19 cellular contexts compared by ENCODE assay signal in the genomic region with DNA sequence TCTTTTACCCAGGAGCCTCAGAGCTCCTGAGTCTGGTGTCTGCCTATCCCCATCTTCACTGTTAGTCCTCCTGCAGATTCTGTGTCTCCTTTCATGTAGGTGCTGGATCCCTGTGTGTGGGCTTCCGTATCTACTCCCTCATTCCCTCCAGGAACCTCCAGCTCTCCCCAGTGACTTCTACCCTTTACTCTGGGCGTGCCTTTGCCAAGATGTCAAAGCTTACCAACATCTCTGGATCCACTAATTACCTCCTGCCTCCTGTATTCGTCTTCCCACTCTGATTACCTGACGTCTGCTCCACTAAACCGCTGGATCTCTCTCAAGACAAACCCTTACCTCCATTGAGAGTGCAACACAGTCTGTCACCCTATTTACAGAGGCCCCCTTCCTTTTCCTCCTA. TPM values are rescaled to one million over a fixed set of nuclear protein-coding genes. Genes with fewer than 3 reads are reported as not detected.
A peak's percentile ranks its signal among the peaks of the same experiment; 100 is the strongest.
DNase-seq lines count a peak whose midpoint lies in the region; ATAC-seq and TF ChIP-seq lines count a peak whose summit lies in the region.
"Had no signal": no experiment of that assay in that cellular context is flagged by ENCODE, and none has a peak within 500 bp of the region (broad histone marks: within the 10 kb centered on the region; RNA-seq: fewer than 3 reads in every experiment).

No MANE protein-coding gene starts in this region.

- H3K4me3 ChIP-seq in endocrine pancreas (ENCODE audit: control insufficient read depth, insufficient read depth, low read length) (no peak overlapping the region), prostate gland (no peak overlapping the region)
- H3K4me3 ChIP-seq: BLaER1, MG63, Peyer's patch had no signal

- H3K9ac ChIP-seq in endocrine pancreas (ENCODE audit: control insufficient read depth, insufficient read depth, low read length), result peak overlapping the region; percentile 56
- H3K9ac ChIP-seq: BLaER1, KMS-11 had no signal

- H3K36me3 Mint-ChIP-seq in activated T-cell treated with anti-CD3 and anti-CD28 coated beads, Interleukin-2, amount 50 U/mL, for 72 hours (ENCODE audit: insufficient read depth in 2 of 2), result no peaks in the 10 kb centered on the region
- H3K36me3 Mint-ChIP-seq in activated T-cell treated with anti-CD3 and anti-CD28 coated beads, Interleukin-2, amount 50 U/mL, for 4 hours (ENCODE audit: insufficient read depth), result peaks cover 16% of the 10 kb centered on the region
- H3K36me3 Mint-ChIP-seq in T-helper 17 cell (ENCODE audit: low read depth), result peaks cover 6% of the 10 kb centered on the region
- peaks cover 9% of the 10 kb centered on the region for H3K36me3 Mint-ChIP-seq in neural crest cell (ENCODE audit: low read depth)

- H3K36me3 ChIP-seq in endocrine pancreas (ENCODE audit: control insufficient read depth, insufficient read depth, low read length), result no peaks in the 10 kb centered on the region
- H3K36me3 ChIP-seq in prostate gland, result no peaks in the 10 kb centered on the region

- no peak for DNase-seq in activated T-cell treated with anti-CD3 and anti-CD28 coated beads, Interleukin-2, amount 50 U/mL, for 72 hours
- DNase-seq in activated T-cell treated with anti-CD3 and anti-CD28 coated beads, Interleukin-2, amount 50 U/mL, for 4 hours, result no peak
- DNase-seq in T-helper 17 cell, result no peak
- DNase-seq in neural crest cell (ENCODE audit: low read depth, low spot score), result no peak
- no peak for DNase-seq in NCI-H1105 (lab: John Stamatoyannopoulos, UW)
- DNase-seq in NCI-H1092 (lab: John Stamatoyannopoulos, UW), result no peak
- DNase-seq in prostate gland (ENCODE audit: low spot score), result no peak
- DNase-seq: DMS79 treated with DMSO at 0.1 percent for 48 hours, GOT3, MG63, NCI-H1092 treated with DMSO at 0.1 percent for 48 hours, NCI-H1694, NCI-H2227 treated with DMSO at 0.1 percent for 48 hours, NCI-H524, Peyer's patch had no signal

- no peaks in the 10 kb centered on the region for H3K27me3 Mint-ChIP-seq in activated T-cell treated with anti-CD3 and anti-CD28 coated beads, Interleukin-2, amount 50 U/mL, for 72 hours (ENCODE audit: low read depth)
- H3K27me3 Mint-ChIP-seq in activated T-cell treated with anti-CD3 and anti-CD28 coated beads, Interleukin-2, amount 50 U/mL, for 4 hours (ENCODE audit: low read depth), result no peaks in the 10 kb centered on the region
- H3K27me3 Mint-ChIP-seq in T-helper 17 cell, result no peaks in the 10 kb centered on the region
- H3K27me3 Mint-ChIP-seq in neural crest cell (ENCODE audit: low read depth), result no peaks in the 10 kb centered on the region

- H3K27ac ChIP-seq in prostate gland, result no peak overlapping the region
- H3K27ac ChIP-seq: BLaER1, KMS-11 had no signal

- intact Hi-C loops in prostate gland (cut with DNase I), result no loop called here

- no peaks in the 10 kb centered on the region for H3K27me3 ChIP-seq in endocrine pancreas (ENCODE audit: control insufficient read depth, insufficient read depth, low read length)
- no peaks in the 10 kb centered on the region for H3K27me3 ChIP-seq in prostate gland (replicated peaks; ENCODE audit: insufficient read depth)
- H3K27me3 ChIP-seq: BLaER1, MG63, Peyer's patch had no signal

- TF ChIP-seq CTCF in neural crest cell (conservative IDR thresholded peaks at IDR 0.05) (no peak), prostate gland (IDR thresholded peaks at IDR 0.05) (no peak)

- no peak for ATAC-seq in activated T-cell treated with anti-CD3 and anti-CD28 coated beads, Interleukin-2, amount 50 U/mL, for 72 hours (replicated peaks in 1 of 2)
- ATAC-seq in activated T-cell treated with anti-CD3 and anti-CD28 coated beads, Interleukin-2, amount 50 U/mL, for 4 hours, result no peak
- ATAC-seq in T-helper 17 cell, result no peak
- ATAC-seq: Right ventricle myocardium inferior had no signal

- H3K4me1 Mint-ChIP-seq in activated T-cell treated with anti-CD3 and anti-CD28 coated beads, Interleukin-2, amount 50 U/mL, for 72 hours (ENCODE audit: low read depth), result peaks cover 28% of the 10 kb centered on the region
- H3K4me1 Mint-ChIP-seq in activated T-cell treated with anti-CD3 and anti-CD28 coated beads, Interleukin-2, amount 50 U/mL, for 4 hours (ENCODE audit: low read depth), result peaks cover 38% of the 10 kb centered on the region
- H3K4me1 Mint-ChIP-seq in T-helper 17 cell (peaks cover 24% of the 10 kb centered on the region), neural crest cell (peaks cover 21% of the 10 kb centered on the region)

- H3K4me1 ChIP-seq in endocrine pancreas (ENCODE audit: control insufficient read depth, insufficient read depth, low read length) (no peaks in the 10 kb centered on the region), prostate gland (replicated peaks) (no peaks in the 10 kb centered on the region)

- no peaks in the 10 kb centered on the region for H3K9me3 Mint-ChIP-seq in activated T-cell treated with anti-CD3 and anti-CD28 coated beads, Interleukin-2, amount 50 U/mL, for 72 hours
- no peaks in the 10 kb centered on the region for H3K9me3 Mint-ChIP-seq in activated T-cell treated with anti-CD3 and anti-CD28 coated beads, Interleukin-2, amount 50 U/mL, for 4 hours
- H3K9me3 Mint-ChIP-seq in neural crest cell, result no peaks in the 10 kb centered on the region

- peak overlapping the region; percentile 16 for H3K27ac Mint-ChIP-seq in activated T-cell treated with anti-CD3 and anti-CD28 coated beads, Interleukin-2, amount 50 U/mL, for 72 hours
- peak overlapping the region; percentile 37 for H3K27ac Mint-ChIP-seq in T-helper 17 cell
- no peak overlapping the region for H3K27ac Mint-ChIP-seq in neural crest cell (ENCODE audit: unreplicated experiment)

- H3K9me3 ChIP-seq in T-helper 17 cell (ENCODE audit: control insufficient read depth, low read length, poor library complexity, severe bottlenecking), result no peaks in the 10 kb centered on the region
- no peaks in the 10 kb centered on the region for H3K9me3 ChIP-seq in endocrine pancreas (ENCODE audit: control insufficient read depth, low read length)
- H3K9me3 ChIP-seq in prostate gland, result no peaks in the 10 kb centered on the region
- H3K9me3 ChIP-seq: BLaER1, MG63, Peyer's patch had no signal

- WGBS in prostate gland, result 73% methylated on average over 5 of the region's 5 CpGs

- no peak for TF ChIP-seq POLR2A in prostate gland (IDR thresholded peaks at IDR 0.05)

- no peak overlapping the region for H3K4me3 Mint-ChIP-seq in activated T-cell treated with anti-CD3 and anti-CD28 coated beads, Interleukin-2, amount 50 U/mL, for 72 hours
- no peak overlapping the region for H3K4me3 Mint-ChIP-seq in activated T-cell treated with anti-CD3 and anti-CD28 coated beads, Interleukin-2, amount 50 U/mL, for 4 hours
- H3K4me3 Mint-ChIP-seq in T-helper 17 cell (no peak overlapping the region), neural crest cell (peak overlapping the region; percentile 2)

RNA-seq across cellular contexts. Expression of gene C6orf136, which starts 2.2 kb away (rescaled TPM):
- 10 to 100 TPM; 25.8 to 36.0 TPM for total RNA-seq in activated T-cell treated with anti-CD3 and anti-CD28 coated beads, Interleukin-2, amount 50 U/mL, for 72 hours
- 10 to 100 TPM; 34.7 to 36.7 (median 36.6) TPM for total RNA-seq in activated T-cell treated with anti-CD3 and anti-CD28 coated beads, Interleukin-2, amount 50 U/mL, for 4 hours
- total RNA-seq in T-helper 17 cell (10 to 100 TPM; 32.6 to 37.0 TPM), neural crest cell (15.4 and 17.4 TPM in 2 replicates), prostate gland (10 to 100 TPM; 12.8 to 18.5 TPM)

RNA-seq across cellular contexts. Expression of gene ATAT1, which starts 18.1 kb away (rescaled TPM):
- 10 to 100 TPM in 1 of 2 donors, 1 to 10 TPM in 1; 8.3 to 14.2 TPM for total RNA-seq in activated T-cell treated with anti-CD3 and anti-CD28 coated beads, Interleukin-2, amount 50 U/mL, for 72 hours
- total RNA-seq in activated T-cell treated with anti-CD3 and anti-CD28 coated beads, Interleukin-2, amount 50 U/mL, for 4 hours, result 10 to 100 TPM in 1 of 3 donors, 1 to 10 TPM in 2; 5.9 to 10.3 (median 9.5) TPM
- total RNA-seq in T-helper 17 cell (1 to 10 TPM; 5.6 to 6.6 TPM), neural crest cell (58.2 and 62.3 TPM in 2 replicates), prostate gland (10 to 100 TPM in 1 of 2 donors, 1 to 10 TPM in 1; 8.7 to 11.0 TPM)

RNA-seq across cellular contexts. Expression of gene MRPS18B, which starts 27.1 kb away (rescaled TPM):
- total RNA-seq in activated T-cell treated with anti-CD3 and anti-CD28 coated beads, Interleukin-2, amount 50 U/mL, for 72 hours, result 100 to 1,000 TPM; 109 to 132 TPM
- 100 to 1,000 TPM in 2 of 3 donors, 10 to 100 TPM in 1; 98.6 to 108 (median 103) TPM for total RNA-seq in activated T-cell treated with anti-CD3 and anti-CD28 coated beads, Interleukin-2, amount 50 U/mL, for 4 hours
- total RNA-seq in T-helper 17 cell (10 to 100 TPM; 16.3 to 23.2 TPM), neural crest cell (36.7 and 39.3 TPM in 2 replicates), prostate gland (10 to 100 TPM; 63.6 to 69.2 TPM)

RNA-seq across cellular contexts. Expression of gene PPP1R10, which starts 27.7 kb away (rescaled TPM):
- total RNA-seq in activated T-cell treated with anti-CD3 and anti-CD28 coated beads, Interleukin-2, amount 50 U/mL, for 72 hours, result 100 to 1,000 TPM; 138 to 154 TPM
- total RNA-seq in activated T-cell treated with anti-CD3 and anti-CD28 coated beads, Interleukin-2, amount 50 U/mL, for 4 hours, result 100 to 1,000 TPM; 102 to 106 (median 106) TPM
- total RNA-seq in T-helper 17 cell (100 to 1,000 TPM; 114 to 123 TPM), neural crest cell (138 and 145 TPM in 2 replicates), prostate gland (10 to 100 TPM; 40.0 to 51.0 TPM)

RNA-seq across cellular contexts. Expression of gene DHX16, which starts 28.0 kb away (rescaled TPM):
- total RNA-seq in activated T-cell treated with anti-CD3 and anti-CD28 coated beads, Interleukin-2, amount 50 U/mL, for 72 hours, result 10 to 100 TPM; 39.2 to 43.0 TPM
- 10 to 100 TPM; 54.2 to 57.2 (median 54.8) TPM for total RNA-seq in activated T-cell treated with anti-CD3 and anti-CD28 coated beads, Interleukin-2, amount 50 U/mL, for 4 hours
- total RNA-seq in T-helper 17 cell (10 to 100 TPM; 23.5 to 25.6 TPM), neural crest cell (30.3 and 31.3 TPM in 2 replicates), prostate gland (10 to 100 TPM; 26.4 to 41.0 TPM)
